ENCODE assay signal across 1 cellular context in genomic region chr19:10975374-10976036, GRCh38.
TF ChIP-seq lines count a peak whose summit lies in the region.

No MANE protein-coding gene starts in this region.

TF ChIP-seq in HEK293T, 16 proteins besides CTCF, POLR2A, EP300 and RAD21:
- no peak for TF ChIP-seq FOXM1 (IDR thresholded peaks at IDR 0.05; ENCODE audit: borderline replicate concordance)
- TF ChIP-seq FOXK2 (IDR thresholded peaks at IDR 0.05), result no peak
- TF ChIP-seq FOXA1 (IDR thresholded peaks at IDR 0.05), result no peak
- no peak for TF ChIP-seq ARNT (IDR thresholded peaks at IDR 0.05)
- TF ChIP-seq SUZ12 (IDR thresholded peaks at IDR 0.05), result no peak
- no peak for TF ChIP-seq NFRKB (IDR thresholded peaks at IDR 0.05)
- no peak for TF ChIP-seq ZNF384 (IDR thresholded peaks at IDR 0.05)
- no peak for TF ChIP-seq ELF4 (IDR thresholded peaks at IDR 0.05)
- TF ChIP-seq L3MBTL2 (conservative IDR thresholded peaks at IDR 0.05), result no peak
- no peak for TF ChIP-seq SP1 (IDR thresholded peaks at IDR 0.05)
- TF ChIP-seq LEF1 (IDR thresholded peaks at IDR 0.05; ENCODE audit: borderline replicate concordance), result no peak
- TF ChIP-seq BHLHE40 (IDR thresholded peaks at IDR 0.05; ENCODE audit: borderline replicate concordance), result no peak
- TF ChIP-seq PKNOX1 (IDR thresholded peaks at IDR 0.05), result no peak
- TF ChIP-seq TARDBP (IDR thresholded peaks at IDR 0.05), result no peak
- no peak for TF ChIP-seq HDGF (IDR thresholded peaks at IDR 0.05; ENCODE audit: borderline replicate concordance)
